ENCODE assay signal across 9 cellular contexts in genomic region chrX:71536285-71536684, GRCh38. TPM values are rescaled to one million over a fixed set of nuclear protein-coding genes. Genes with fewer than 3 reads are reported as not detected.
DNase-seq lines count a peak whose midpoint lies in the region; ATAC-seq, FAIRE-seq and TF ChIP-seq lines count a peak whose summit lies in the region.
"Had no signal": no experiment of that assay in that cellular context is flagged by ENCODE, and none has a peak within 500 bp of the region (broad histone marks: within the 10 kb centered on the region; RNA-seq: fewer than 3 reads in every experiment).

No MANE protein-coding gene starts in this region.

- H3K36me3 ChIP-seq in mucosa of rectum (ENCODE audit: control insufficient read depth in 2 of 2, insufficient read depth in 2 of 2, low read length in 2 of 2): peaks cover 4 to 8% of the 10 kb centered on the region in 2 donors
- no peaks in the 10 kb centered on the region for H3K36me3 ChIP-seq in ovary

- no peak for TF ChIP-seq RAD21 in A549 (conservative IDR thresholded peaks at IDR 0.05 in 1 of 2, IDR thresholded peaks at IDR 0.05 in 1 of 2)

- H3K4me3 Mint-ChIP-seq in activated naive CD8-positive, alpha-beta T cell treated with anti-CD3 and anti-CD28 coated beads, Interleukin-2, amount 10 ng/mL, durations not matched to agents 7 days and 5 days: peak overlapping the region; percentile 90

- intact Hi-C loops in ovary (cut with DNase I): no loop called here

- CTCF ChIA-PET in A549 (lab: Yijun Ruan, JAX): interaction anchor here (0.7 kb wide), 1 partner anchor 672 kb away, joined by 4 read pairs; no protein-coding TSS in a partner anchor

- H3K27ac Mint-ChIP-seq in activated naive CD8-positive, alpha-beta T cell treated with anti-CD3 and anti-CD28 coated beads, Interleukin-2, amount 10 ng/mL, durations not matched to agents 7 days and 5 days: peak overlapping the region; percentile 88

- no peaks in the 10 kb centered on the region for H3K27me3 ChIP-seq in mucosa of rectum (ENCODE audit: control insufficient read depth in 2 of 2, insufficient read depth in 2 of 2, low read length in 2 of 2)
- H3K27me3 ChIP-seq in ovary: no peaks in the 10 kb centered on the region

- H3K27ac ChIP-seq in A549 (no peak overlapping the region), mucosa of rectum (ENCODE audit: low read depth in 2 of 2, low read length in 2 of 2) (no peak overlapping the region), ovary (no peak overlapping the region)

- no peaks in the 10 kb centered on the region for H3K27me3 Mint-ChIP-seq in activated naive CD8-positive, alpha-beta T cell treated with anti-CD3 and anti-CD28 coated beads, Interleukin-2, amount 10 ng/mL, durations not matched to agents 7 days and 5 days

- ATAC-seq in A549: no peak
- no peak for ATAC-seq in activated naive CD8-positive, alpha-beta T cell treated with anti-CD3 and anti-CD28 coated beads, Interleukin-2, amount 10 ng/mL, durations not matched to agents 7 days and 5 days (ENCODE audit: low read depth)

- WGBS in A549 (ENCODE audit: missing lambda C conversion rate): 77% methylated on average over 5 of the region's 5 CpGs
- WGBS in ovary, 3 donors: 33 to 50% (median 45%) methylated on average over 5 of the region's 5 CpGs

- POLR2A ChIA-PET in A549 (lab: Yijun Ruan, JAX): no interaction called here
- POLR2A ChIA-PET in activated naive CD8-positive, alpha-beta T cell treated with anti-CD3 and anti-CD28 coated beads, Interleukin-2, amount 10 ng/mL, durations not matched to agents 7 days and 5 days (lab: Charles Lee): interaction anchor here (0.7 to 5.1 kb wide), 4 partner anchors 8 to 235 kb away, joined by 4 to 45 read pairs (median 8); no protein-coding TSS in a partner anchor

- TF ChIP-seq CTCF in A549 (IDR thresholded peaks at IDR 0.05) (no peak), ovary (IDR thresholded peaks at IDR 0.05) (no peak)

- no peak for TF ChIP-seq POLR2A in A549 (IDR thresholded peaks at IDR 0.05; ENCODE audit: low read length)
- TF ChIP-seq POLR2A in GM12891 (IDR thresholded peaks at IDR 0.05; ENCODE audit: low read depth, low read length): no peak
- TF ChIP-seq POLR2A in ovary (IDR thresholded peaks at IDR 0.05): no peak

- H3K36me3 Mint-ChIP-seq in activated naive CD8-positive, alpha-beta T cell treated with anti-CD3 and anti-CD28 coated beads, Interleukin-2, amount 10 ng/mL, durations not matched to agents 7 days and 5 days: peaks cover 30% of the 10 kb centered on the region

- H3K4me2 ChIP-seq in A549: peak overlapping the region; percentile 83

- peak overlapping the region; percentile 82; the same call in 1 of the 3 replicates for H3K4me3 ChIP-seq in A549
- peak overlapping the region; percentile 37 to 98 for H3K4me3 ChIP-seq in mucosa of rectum (ENCODE audit: low read length in 2 of 2)
- H3K4me3 ChIP-seq in ovary: no peak overlapping the region

- no peak for FAIRE-seq in A549 (lab: Jason Lieb, UNC)
- FAIRE-seq in GM12891 (lab: Jason Lieb, UNC): peak; percentile 67

- H3K9me3 Mint-ChIP-seq in activated naive CD8-positive, alpha-beta T cell treated with anti-CD3 and anti-CD28 coated beads, Interleukin-2, amount 10 ng/mL, durations not matched to agents 7 days and 5 days: no peaks in the 10 kb centered on the region

- H3K9me3 ChIP-seq in A549 (no peaks in the 10 kb centered on the region), mucosa of rectum (ENCODE audit: control insufficient read depth in 2 of 2, low read length in 2 of 2) (no peaks in the 10 kb centered on the region), ovary (peaks cover 0 to 4% of the 10 kb centered on the region in 2 donors)

- H3K4me1 ChIP-seq in A549 (peaks cover 47% of the 10 kb centered on the region), mucosa of rectum (ENCODE audit: control insufficient read depth in 2 of 2, insufficient read depth in 2 of 2, low read length in 2 of 2) (peaks cover 0 to 3% of the 10 kb centered on the region in 2 donors), ovary (ENCODE audit: insufficient read depth) (peaks cover 2% of the 10 kb centered on the region)

- TF ChIP-seq EP300 in A549 (IDR thresholded peaks at IDR 0.05): no peak
- no peak for TF ChIP-seq EP300 in ovary (IDR thresholded peaks at IDR 0.05)

- peaks cover 28% of the 10 kb centered on the region for H3K4me1 Mint-ChIP-seq in activated naive CD8-positive, alpha-beta T cell treated with anti-CD3 and anti-CD28 coated beads, Interleukin-2, amount 10 ng/mL, durations not matched to agents 7 days and 5 days

- H3K9ac ChIP-seq in mucosa of rectum (ENCODE audit: low read depth in 1 of 2, low read length in 2 of 2): peak overlapping the region in 1 of 2 donors; percentile 3

- no peak for DNase-seq in A549 (ENCODE audit: low read depth in 1 of 2, low spot score in 1 of 2)
- DNase-seq in GM12891 (ENCODE audit: insufficient read length, low spot score): no peak
- DNase-seq in activated naive CD8-positive, alpha-beta T cell treated with anti-CD3 and anti-CD28 coated beads, Interleukin-2, amount 10 ng/mL, durations not matched to agents 7 days and 5 days: peak; percentile 26
- DNase-seq in NCI-H2227 treated with DMSO at 0.1 percent for 48 hours (lab: John Stamatoyannopoulos, UW): no peak
- no peak for DNase-seq in NCI-H774 (lab: John Stamatoyannopoulos, UW)
- DNase-seq in ovary: no peak
- no peak for DNase-seq in mucosa of gallbladder (ENCODE audit: low spot score)
- DNase-seq: NCI-H446 had no signal

TF ChIP-seq in A549, 52 proteins besides CTCF, POLR2A, EP300 and RAD21 (continues in another document):
- no peak for TF ChIP-seq BHLHE40 (IDR thresholded peaks at IDR 0.05; ENCODE audit: low read depth, low read length)
- TF ChIP-seq HMGXB4 (CRISPR knock-in tag; IDR thresholded peaks at IDR 0.05; ENCODE audit: borderline replicate concordance): no peak
- TF ChIP-seq RFX5 (IDR thresholded peaks at IDR 0.05): no peak
- TF ChIP-seq HDAC2 (IDR thresholded peaks at IDR 0.05): no peak
- no peak for TF ChIP-seq KDM5A (IDR thresholded peaks at IDR 0.05)
- no peak for TF ChIP-seq FOXS1 (CRISPR knock-in tag; IDR thresholded peaks at IDR 0.05)

TF ChIP-seq in GM12891, 5 proteins besides CTCF, POLR2A, EP300 and RAD21:
- TF ChIP-seq SPI1 (IDR thresholded peaks at IDR 0.05; ENCODE audit: low read depth, low read length) (no peak), TAF1 (IDR thresholded peaks at IDR 0.05; ENCODE audit: low read depth, low read length) (no peak), POU2F2 (IDR thresholded peaks at IDR 0.05; ENCODE audit: low read depth, low read length) (no peak), PAX5 (IDR thresholded peaks at IDR 0.05; ENCODE audit: insufficient read depth, low read length, severe bottlenecking) (no peak)
TF ChIP-seq in GM12891: peak in this region for 0.

RNA-seq across cellular contexts. Expression of gene OGT, which starts 3.4 kb away (rescaled TPM):
- polyA plus RNA-seq in A549 (2011; rRNA removed) (290 and 300 TPM in 2 replicates), A549 (2017; fragmentation: RNase III; extraction: RNeasy Plus Mini Kit Qiagen cat#74134 plus additional on column Dnase treatment) (42.7 to 47.8 TPM (median 47.3 TPM) in 3 replicates), ovary (100 to 1,000 TPM in 1 of 2 donors, 10 to 100 TPM in 1; 44.5 to 129 TPM)
- polyA plus RNA-seq in A549 (2012; cell fraction: cytosol; rRNA removed): 34.9 and 35.3 TPM in 2 replicates
- 187 and 235 TPM in 2 replicates for polyA plus RNA-seq in A549 (2012; cell fraction: nucleus; rRNA removed)
- polyA minus RNA-seq in A549 (2011; rRNA and poly(A)+ RNA removed): 225 and 326 TPM in 2 replicates
- 83.2 TPM for polyA plus RNA-seq in GM12891 (2012; ENCODE audit: low read depth, missing spikeins)
- 100 to 1,000 TPM; 487 to 498 TPM for total RNA-seq in activated naive CD8-positive, alpha-beta T cell treated with anti-CD3 and anti-CD28 coated beads, Interleukin-2, amount 10 ng/mL, durations not matched to agents 7 days and 5 days
- total RNA-seq in ovary (100 to 1,000 TPM in 5 of 7 donors, 10 to 100 TPM in 2; 91.0 to 201 (median 109) TPM), mucosa of gallbladder (139 TPM)

RNA-seq across cellular contexts. Expression of gene GCNA, which starts 42.0 kb away (rescaled TPM):
- polyA plus RNA-seq in A549 (2011; rRNA removed): 1.5 and 1.7 TPM in 2 replicates
- polyA plus RNA-seq in A549 (2012; cell fraction: cytosol; rRNA removed): 0.45 and 0.61 TPM in 2 replicates
- 2.0 and 3.5 TPM in 2 replicates for polyA plus RNA-seq in A549 (2012; cell fraction: nucleus; rRNA removed)
- polyA plus RNA-seq in A549 (2017; fragmentation: RNase III; extraction: RNeasy Plus Mini Kit Qiagen cat#74134 plus additional on column Dnase treatment): 1.4 to 1.6 TPM (median 1.6 TPM) in 3 replicates
- 1.0 and 2.1 TPM in 2 replicates for polyA minus RNA-seq in A549 (2011; rRNA and poly(A)+ RNA removed)
- 0.58 TPM for polyA plus RNA-seq in GM12891 (2012; ENCODE audit: low read depth, missing spikeins)
- total RNA-seq in activated naive CD8-positive, alpha-beta T cell treated with anti-CD3 and anti-CD28 coated beads, Interleukin-2, amount 10 ng/mL, durations not matched to agents 7 days and 5 days: 1 to 10 TPM; 8.5 to 8.7 TPM
- total RNA-seq in ovary: 1 to 10 TPM in 3 of 7 donors, under 1 TPM in 4; 0.46 to 2.3 (median 0.92) TPM
- 1 to 10 TPM in 1 of 2 donors, under 1 TPM in 1; 0.98 to 1.4 TPM for polyA plus RNA-seq in ovary
- 2.0 TPM for total RNA-seq in mucosa of gallbladder
